ENCODE assay signal across 8 cellular contexts in genomic region chr11:133134561-133135173, GRCh38.
DNase-seq lines count a peak whose midpoint lies in the region; ATAC-seq lines count a peak whose summit lies in the region.

No MANE protein-coding gene starts in this region.

- no peaks in the 10 kb centered on the region for H3K4me1 Mint-ChIP-seq in activated T-helper 1 cell treated with anti-CD3 and anti-CD28 coated beads, Interleukin-12 subunit alpha, Interleukin-12 subunit beta, Interleukin-2, Interleukin-4 antibody, amounts not matched to agents 30 ng/mL and 10 ng/mL and 1 ng/mL, durations not matched to agents 14 hours and 24 hours and 36 hours (ENCODE audit: low read depth)

- DNase-seq in DMS79 (lab: John Stamatoyannopoulos, UW) (peak; percentile 1), NCI-H510A treated with DMSO at 0.1 percent for 48 hours (lab: John Stamatoyannopoulos, UW) (peak; percentile 38), head of caudate nucleus (peak; percentile 37 to 87 (median 72)), renal cortical epithelial cell (ENCODE audit: low read depth) (peak; percentile 22), dedifferentiated amniotic fluid mesenchymal stem cell (ENCODE audit: extremely low spot score) (no peak)
- peak; percentile 36 for DNase-seq in activated T-helper 1 cell treated with anti-CD3 and anti-CD28 coated beads, Interleukin-12 subunit alpha, Interleukin-12 subunit beta, Interleukin-2, Interleukin-4 antibody, amounts not matched to agents 30 ng/mL and 10 ng/mL and 1 ng/mL, durations not matched to agents 14 hours and 24 hours and 36 hours (ENCODE audit: low spot score)

- H3K9me3 Mint-ChIP-seq in activated T-helper 1 cell treated with anti-CD3 and anti-CD28 coated beads, Interleukin-12 subunit alpha, Interleukin-12 subunit beta, Interleukin-2, Interleukin-4 antibody, amounts not matched to agents 30 ng/mL and 10 ng/mL and 1 ng/mL, durations not matched to agents 14 hours and 24 hours and 36 hours, result no peaks in the 10 kb centered on the region

- H3K36me3 Mint-ChIP-seq in activated T-helper 1 cell treated with anti-CD3 and anti-CD28 coated beads, Interleukin-12 subunit alpha, Interleukin-12 subunit beta, Interleukin-2, Interleukin-4 antibody, amounts not matched to agents 30 ng/mL and 10 ng/mL and 1 ng/mL, durations not matched to agents 14 hours and 24 hours and 36 hours (ENCODE audit: low read depth), result no peaks in the 10 kb centered on the region

- no peak overlapping the region for H3K4me3 Mint-ChIP-seq in activated T-helper 1 cell treated with anti-CD3 and anti-CD28 coated beads, Interleukin-12 subunit alpha, Interleukin-12 subunit beta, Interleukin-2, Interleukin-4 antibody, amounts not matched to agents 30 ng/mL and 10 ng/mL and 1 ng/mL, durations not matched to agents 14 hours and 24 hours and 36 hours

- H3K27me3 Mint-ChIP-seq in activated T-helper 1 cell treated with anti-CD3 and anti-CD28 coated beads, Interleukin-12 subunit alpha, Interleukin-12 subunit beta, Interleukin-2, Interleukin-4 antibody, amounts not matched to agents 30 ng/mL and 10 ng/mL and 1 ng/mL, durations not matched to agents 14 hours and 24 hours and 36 hours (ENCODE audit: insufficient read depth), result peaks cover 7% of the 10 kb centered on the region

- intact Hi-C loops in activated T-helper 1 cell treated with anti-CD3 and anti-CD28 coated beads, Interleukin-12 subunit alpha, Interleukin-12 subunit beta, Interleukin-2, Interleukin-4 antibody, amounts not matched to agents 30 ng/mL and 10 ng/mL and 1 ng/mL, durations not matched to agents 14 hours and 24 hours and 36 hours (cut with micrococcal nuclease), result loop anchor here (2.0 kb wide), 1 partner anchor 266 kb away; no protein-coding TSS in a partner anchor
- intact Hi-C loops in head of caudate nucleus (cut with DNase I), result loop anchor here (10.0 kb wide), 1 partner anchor 690 kb away; no protein-coding TSS in a partner anchor

- ATAC-seq in GM19397 (IDR thresholded peaks at IDR 0.05; ENCODE audit: unreplicated experiment) (peak; percentile 91), HG03354 (IDR thresholded peaks at IDR 0.05; ENCODE audit: poor library complexity, severe bottlenecking, unreplicated experiment) (peak; percentile 97)

- no peak overlapping the region for H3K27ac Mint-ChIP-seq in activated T-helper 1 cell treated with anti-CD3 and anti-CD28 coated beads, Interleukin-12 subunit alpha, Interleukin-12 subunit beta, Interleukin-2, Interleukin-4 antibody, amounts not matched to agents 30 ng/mL and 10 ng/mL and 1 ng/mL, durations not matched to agents 14 hours and 24 hours and 36 hours
